1 cellular context compared by ENCODE assay signal in genomic region chr14:50362791-50363733, GRCh38.
TF ChIP-seq lines count a peak whose summit lies in the region.

No MANE protein-coding gene starts in this region.

TF ChIP-seq in GM23338, 12 proteins besides CTCF, POLR2A, EP300 and RAD21 (continued from another document):
- TF ChIP-seq, protein P1, sequence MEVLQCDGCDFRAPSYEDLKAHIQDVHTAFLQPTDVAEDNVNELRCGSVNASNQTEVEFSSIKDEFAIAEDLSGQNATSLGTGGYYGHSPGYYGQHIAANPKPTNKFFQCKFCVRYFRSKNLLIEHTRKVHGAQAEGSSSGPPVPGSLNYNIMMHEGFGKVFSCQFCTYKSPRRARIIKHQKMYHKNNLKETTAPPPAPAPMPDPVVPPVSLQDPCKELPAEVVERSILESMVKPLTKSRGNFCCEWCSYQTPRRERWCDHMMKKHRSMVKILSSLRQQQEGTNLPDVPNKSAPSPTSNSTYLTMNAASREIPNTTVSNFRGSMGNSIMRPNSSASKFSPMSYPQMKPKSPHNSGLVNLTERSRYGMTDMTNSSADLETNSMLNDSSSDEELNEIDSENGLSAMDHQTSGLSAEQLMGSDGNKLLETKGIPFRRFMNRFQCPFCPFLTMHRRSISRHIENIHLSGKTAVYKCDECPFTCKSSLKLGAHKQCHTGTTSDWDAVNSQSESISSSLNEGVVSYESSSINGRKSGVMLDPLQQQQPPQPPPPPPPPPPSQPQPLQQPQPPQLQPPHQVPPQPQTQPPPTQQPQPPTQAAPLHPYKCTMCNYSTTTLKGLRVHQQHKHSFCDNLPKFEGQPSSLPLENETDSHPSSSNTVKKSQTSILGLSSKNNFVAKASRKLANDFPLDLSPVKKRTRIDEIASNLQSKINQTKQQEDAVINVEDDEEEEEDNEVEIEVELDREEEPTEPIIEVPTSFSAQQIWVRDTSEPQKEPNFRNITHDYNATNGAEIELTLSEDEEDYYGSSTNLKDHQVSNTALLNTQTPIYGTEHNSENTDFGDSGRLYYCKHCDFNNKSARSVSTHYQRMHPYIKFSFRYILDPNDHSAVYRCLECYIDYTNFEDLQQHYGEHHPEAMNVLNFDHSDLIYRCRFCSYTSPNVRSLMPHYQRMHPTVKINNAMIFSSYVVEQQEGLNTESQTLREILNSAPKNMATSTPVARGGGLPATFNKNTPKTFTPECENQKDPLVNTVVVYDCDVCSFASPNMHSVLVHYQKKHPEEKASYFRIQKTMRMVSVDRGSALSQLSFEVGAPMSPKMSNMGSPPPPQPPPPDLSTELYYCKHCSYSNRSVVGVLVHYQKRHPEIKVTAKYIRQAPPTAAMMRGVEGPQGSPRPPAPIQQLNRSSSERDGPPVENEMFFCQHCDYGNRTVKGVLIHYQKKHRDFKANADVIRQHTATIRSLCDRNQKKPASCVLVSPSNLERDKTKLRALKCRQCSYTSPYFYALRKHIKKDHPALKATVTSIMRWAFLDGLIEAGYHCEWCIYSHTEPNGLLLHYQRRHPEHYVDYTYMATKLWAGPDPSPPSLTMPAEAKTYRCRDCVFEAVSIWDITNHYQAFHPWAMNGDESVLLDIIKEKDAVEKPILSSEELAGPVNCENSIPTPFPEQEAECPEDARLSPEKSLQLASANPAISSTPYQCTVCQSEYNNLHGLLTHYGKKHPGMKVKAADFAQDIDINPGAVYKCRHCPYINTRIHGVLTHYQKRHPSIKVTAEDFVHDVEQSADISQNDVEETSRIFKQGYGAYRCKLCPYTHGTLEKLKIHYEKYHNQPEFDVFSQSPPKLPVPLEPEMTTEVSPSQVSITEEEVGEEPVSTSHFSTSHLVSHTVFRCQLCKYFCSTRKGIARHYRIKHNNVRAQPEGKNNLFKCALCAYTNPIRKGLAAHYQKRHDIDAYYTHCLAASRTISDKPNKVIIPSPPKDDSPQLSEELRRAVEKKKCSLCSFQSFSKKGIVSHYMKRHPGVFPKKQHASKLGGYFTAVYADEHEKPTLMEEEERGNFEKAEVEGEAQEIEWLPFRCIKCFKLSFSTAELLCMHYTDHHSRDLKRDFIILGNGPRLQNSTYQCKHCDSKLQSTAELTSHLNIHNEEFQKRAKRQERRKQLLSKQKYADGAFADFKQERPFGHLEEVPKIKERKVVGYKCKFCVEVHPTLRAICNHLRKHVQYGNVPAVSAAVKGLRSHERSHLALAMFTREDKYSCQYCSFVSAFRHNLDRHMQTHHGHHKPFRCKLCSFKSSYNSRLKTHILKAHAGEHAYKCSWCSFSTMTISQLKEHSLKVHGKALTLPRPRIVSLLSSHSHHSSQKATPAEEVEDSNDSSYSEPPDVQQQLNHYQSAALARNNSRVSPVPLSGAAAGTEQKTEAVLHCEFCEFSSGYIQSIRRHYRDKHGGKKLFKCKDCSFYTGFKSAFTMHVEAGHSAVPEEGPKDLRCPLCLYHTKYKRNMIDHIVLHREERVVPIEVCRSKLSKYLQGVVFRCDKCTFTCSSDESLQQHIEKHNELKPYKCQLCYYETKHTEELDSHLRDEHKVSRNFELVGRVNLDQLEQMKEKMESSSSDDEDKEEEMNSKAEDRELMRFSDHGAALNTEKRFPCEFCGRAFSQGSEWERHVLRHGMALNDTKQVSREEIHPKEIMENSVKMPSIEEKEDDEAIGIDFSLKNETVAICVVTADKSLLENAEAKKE (CRISPR knock-in tag; IDR thresholded peaks at IDR 0.05): no peak
- TF ChIP-seq STAT1 (IDR thresholded peaks at IDR 0.05; ENCODE audit: unreplicated experiment): no peak
- TF ChIP-seq JUNB (IDR thresholded peaks at IDR 0.05; ENCODE audit: unreplicated experiment): no peak
- TF ChIP-seq EZH2phosphoT487 (IDR thresholded peaks at IDR 0.05; ENCODE audit: unreplicated experiment): no peak
- TF ChIP-seq ZNF114 (CRISPR knock-in tag; IDR thresholded peaks at IDR 0.05): no peak
